3 cellular contexts compared by ENCODE assay signal in genomic region chr1:877201-877986, GRCh38. TPM values are rescaled to one million over a fixed set of nuclear protein-coding genes. Genes with fewer than 3 reads are reported as not detected.
"Had no signal": no experiment of that assay in that cellular context is flagged by ENCODE, and none has a peak within 500 bp of the region (broad histone marks: within the 10 kb centered on the region; RNA-seq: fewer than 3 reads in every experiment).

No MANE protein-coding gene starts in this region.

RNA-seq across cellular contexts. Expression of gene SAMD11, which starts 46.3 kb away (rescaled TPM):
- total RNA-seq: endothelial cell of umbilical vein; lung microvascular endothelial cell; naive thymus-derived CD4-positive, alpha-beta T cell had no signal
